In genomic region chr12:123131879-123132402, GRCh38 we compare ENCODE assay signal across 9 cellular contexts.
DNase-seq lines count a peak whose midpoint lies in the region; ATAC-seq, FAIRE-seq and TF ChIP-seq lines count a peak whose summit lies in the region.
"Had no signal": no experiment of that assay in that cellular context is flagged by ENCODE, and none has a peak within 500 bp of the region (broad histone marks: within the 10 kb centered on the region; RNA-seq: fewer than 3 reads in every experiment).

No MANE protein-coding gene starts in this region.

- TF ChIP-seq CTCF in RWPE1 (conservative IDR thresholded peaks at IDR 0.05; ENCODE audit: low read depth) (no peak), D721Med (IDR thresholded peaks at IDR 0.05; ENCODE audit: insufficient read depth, missing control alignments) (no peak)

- CTCF ChIA-PET in RWPE1 (lab: Yijun Ruan, JAX) = interaction anchor here (1.2 kb wide), 1 partner anchor 89 kb away, joined by 3 read pairs; no protein-coding TSS in a partner anchor

- peak overlapping the region; percentile 66 for H3K27ac ChIP-seq in RWPE1
- H3K27ac ChIP-seq: thoracic aorta had no signal

- DNase-seq in NCI-H1417 (lab: John Stamatoyannopoulos, UW) = peak; percentile 92 to 99 (median 95)
- DNase-seq in RWPE1 (ENCODE audit: low spot score) = no peak
- peak; percentile 36 for DNase-seq in effector CD4-positive, alpha-beta T cell
- DNase-seq in stimulated activated CD4-positive, alpha-beta T cell treated with anti-CD3 and anti-CD28 coated beads, Interleukin-2, amount 100 ng/mL, for 4 hours (ENCODE audit: low read depth) = peak; percentile 23
- no peak for DNase-seq in D721Med (ENCODE audit: insufficient read length, low spot score)

- POLR2A ChIA-PET in RWPE1 (lab: Yijun Ruan, JAX; ENCODE audit: low non-redundant PET) = no interaction called here

- FAIRE-seq in D721Med (lab: Jason Lieb, UNC) = no peak

- ATAC-seq in HG03159 (IDR thresholded peaks at IDR 0.05; ENCODE audit: unreplicated experiment) (no peak), GM18873 (IDR thresholded peaks at IDR 0.05; ENCODE audit: low FRiP score, unreplicated experiment) (no peak), GM19351 (IDR thresholded peaks at IDR 0.05; ENCODE audit: unreplicated experiment) (no peak)

Comparison
In these comparisons a context has a peak if more than half of its experiments do, and no peak if none do; other contexts are left out.
1. DNase-seq: peak in NCI-H1417 (3 of 3), effector CD4-positive, alpha-beta T cell (single experiment) and stimulated activated CD4-positive, alpha-beta T cell treated with anti-CD3 and anti-CD28 coated beads, Interleukin-2, amount 100 ng/mL, for 4 hours (single experiment); none in RWPE1 (single experiment) and D721Med (single experiment).